ENCODE assay signal across 30 cellular contexts in the genomic region with DNA sequence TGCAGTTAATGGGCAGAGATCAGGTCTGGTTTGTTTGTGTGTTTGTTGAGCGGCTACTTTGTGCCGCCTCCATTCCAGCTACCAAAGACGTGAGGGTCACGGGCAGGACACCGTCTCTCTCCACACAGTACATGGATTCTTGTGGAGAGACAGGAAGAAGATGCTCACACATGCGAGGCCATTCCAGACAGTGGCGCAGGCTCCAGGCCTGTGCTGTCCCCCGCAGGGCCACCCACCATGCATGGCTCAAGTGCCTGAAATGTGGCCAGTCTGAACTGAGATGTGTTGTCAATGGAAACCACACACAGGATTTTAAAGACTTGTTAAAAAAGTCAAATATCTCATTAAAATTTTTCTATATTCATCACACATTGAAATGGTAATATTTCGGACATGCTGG.
"Had no signal": no experiment of that assay in that cellular context is flagged by ENCODE, and none has a peak within 500 bp of the region (broad histone marks: within the 10 kb centered on the region; RNA-seq: fewer than 3 reads in every experiment).

No MANE protein-coding gene starts in this region.

- H3K4me3 ChIP-seq: gastrocnemius medialis, ovary, psoas muscle, sigmoid colon, testis, transverse colon had no signal

- H3K27ac ChIP-seq: brain microvascular endothelial cell, gastrocnemius medialis, neutrophil, ovary, psoas muscle, sigmoid colon, testis, transverse colon, WERI-Rb-1 had no signal

- H3K36me3 Mint-ChIP-seq: activated CD8-positive, alpha-beta memory T cell treated with anti-CD3 and anti-CD28 coated beads, Interleukin-2, amount 10 ng/mL, durations not matched to agents 7 days and 5 days had no signal

- H3K4me1 ChIP-seq: gastrocnemius medialis, psoas muscle, sigmoid colon, testis, transverse colon had no signal

- DNase-seq: activated CD4-positive, alpha-beta memory T cell treated with anti-CD3 and anti-CD28 coated beads, Interleukin-2, amount 10 ng/mL, durations not matched to agents 7 days and 5 days; activated CD4-positive, alpha-beta T cell treated with anti-CD3 and anti-CD28 coated beads, Interleukin-2, amount 10 ng/mL, durations not matched to agents 7 days and 5 days; activated CD8-positive, alpha-beta memory T cell treated with anti-CD3 and anti-CD28 coated beads, Interleukin-2, amount 10 ng/mL, durations not matched to agents 7 days and 5 days; activated naive CD4-positive, alpha-beta T cell treated with Interleukin-2 at 50 U/mL for 16 hours; activated T-cell treated with anti-CD3 and anti-CD28 coated beads, Interleukin-2, amount 50 U/mL, for 48 hours; amniotic stem cell; brain microvascular endothelial cell; cortex of kidney; effector memory CD8-positive, alpha-beta T cell; erythroblast; gastrocnemius medialis; glutamatergic neuron; islet precursor cell; left cardiac atrium; mammary epithelial cell; ovary; sigmoid colon; small intestine; stimulated activated naive CD4-positive, alpha-beta T cell; SW 1271; T-helper 9 cell; testis; transverse colon; WERI-Rb-1 had no signal

- H3K27ac Mint-ChIP-seq: activated CD4-positive, alpha-beta memory T cell treated with anti-CD3 and anti-CD28 coated beads, Interleukin-2, amount 10 ng/mL, durations not matched to agents 7 days and 5 days; activated CD4-positive, alpha-beta T cell treated with anti-CD3 and anti-CD28 coated beads, Interleukin-2, amount 10 ng/mL, durations not matched to agents 7 days and 5 days; activated CD8-positive, alpha-beta memory T cell treated with anti-CD3 and anti-CD28 coated beads, Interleukin-2, amount 10 ng/mL, durations not matched to agents 7 days and 5 days; effector memory CD8-positive, alpha-beta T cell; nephron; T-helper 1 cell treated with Interleukin-12 subunit alpha and Interleukin-12 subunit beta and Interleukin-4 antibody, amounts not matched to agents 30 μg/mL and 1 μg/mL, for 36 hours had no signal

- H3K4me1 Mint-ChIP-seq: activated CD4-positive, alpha-beta memory T cell treated with anti-CD3 and anti-CD28 coated beads, Interleukin-2, amount 10 ng/mL, durations not matched to agents 7 days and 5 days; activated CD4-positive, alpha-beta T cell treated with anti-CD3 and anti-CD28 coated beads, Interleukin-2, amount 10 ng/mL, durations not matched to agents 7 days and 5 days; activated CD8-positive, alpha-beta memory T cell treated with anti-CD3 and anti-CD28 coated beads, Interleukin-2, amount 10 ng/mL, durations not matched to agents 7 days and 5 days; nephron had no signal

- H3K9me3 ChIP-seq: gastrocnemius medialis, neutrophil, ovary, psoas muscle, sigmoid colon, testis, transverse colon had no signal

- H3K9me3 Mint-ChIP-seq: activated CD4-positive, alpha-beta memory T cell treated with anti-CD3 and anti-CD28 coated beads, Interleukin-2, amount 10 ng/mL, durations not matched to agents 7 days and 5 days; activated CD4-positive, alpha-beta T cell treated with anti-CD3 and anti-CD28 coated beads, Interleukin-2, amount 10 ng/mL, durations not matched to agents 7 days and 5 days; T-helper 1 cell treated with Interleukin-12 subunit alpha and Interleukin-12 subunit beta and Interleukin-4 antibody, amounts not matched to agents 30 μg/mL and 1 μg/mL, for 36 hours had no signal

- ATAC-seq: activated CD4-positive, CD25-positive, alpha-beta regulatory T cell treated with anti-CD3 and anti-CD28 coated beads, Interleukin-2, amount 50 U/mL, for 24 hours; activated CD8-positive, alpha-beta memory T cell treated with anti-CD3 and anti-CD28 coated beads, Interleukin-2, amount 10 ng/mL, durations not matched to agents 7 days and 5 days; effector memory CD8-positive, alpha-beta T cell; gastrocnemius medialis; left cardiac atrium; psoas muscle had no signal

- FAIRE-seq: astrocyte had no signal

- H3K27me3 ChIP-seq: brain microvascular endothelial cell, gastrocnemius medialis, neutrophil, ovary, testis had no signal

- H3K27me3 Mint-ChIP-seq: activated CD4-positive, alpha-beta memory T cell treated with anti-CD3 and anti-CD28 coated beads, Interleukin-2, amount 10 ng/mL, durations not matched to agents 7 days and 5 days; activated CD4-positive, alpha-beta T cell treated with anti-CD3 and anti-CD28 coated beads, Interleukin-2, amount 10 ng/mL, durations not matched to agents 7 days and 5 days; activated CD8-positive, alpha-beta memory T cell treated with anti-CD3 and anti-CD28 coated beads, Interleukin-2, amount 10 ng/mL, durations not matched to agents 7 days and 5 days had no signal

- H3K36me3 ChIP-seq: brain microvascular endothelial cell, gastrocnemius medialis, neutrophil, ovary, sigmoid colon, transverse colon, WERI-Rb-1 had no signal

- H3K4me3 Mint-ChIP-seq: activated CD4-positive, alpha-beta memory T cell treated with anti-CD3 and anti-CD28 coated beads, Interleukin-2, amount 10 ng/mL, durations not matched to agents 7 days and 5 days; activated CD4-positive, alpha-beta T cell treated with anti-CD3 and anti-CD28 coated beads, Interleukin-2, amount 10 ng/mL, durations not matched to agents 7 days and 5 days; activated CD8-positive, alpha-beta memory T cell treated with anti-CD3 and anti-CD28 coated beads, Interleukin-2, amount 10 ng/mL, durations not matched to agents 7 days and 5 days; effector memory CD8-positive, alpha-beta T cell; nephron; T-helper 1 cell treated with Interleukin-12 subunit alpha and Interleukin-12 subunit beta and Interleukin-4 antibody, amounts not matched to agents 30 μg/mL and 1 μg/mL, for 36 hours had no signal
